ENCODE assay signal across 12 cellular contexts in the genomic region with DNA sequence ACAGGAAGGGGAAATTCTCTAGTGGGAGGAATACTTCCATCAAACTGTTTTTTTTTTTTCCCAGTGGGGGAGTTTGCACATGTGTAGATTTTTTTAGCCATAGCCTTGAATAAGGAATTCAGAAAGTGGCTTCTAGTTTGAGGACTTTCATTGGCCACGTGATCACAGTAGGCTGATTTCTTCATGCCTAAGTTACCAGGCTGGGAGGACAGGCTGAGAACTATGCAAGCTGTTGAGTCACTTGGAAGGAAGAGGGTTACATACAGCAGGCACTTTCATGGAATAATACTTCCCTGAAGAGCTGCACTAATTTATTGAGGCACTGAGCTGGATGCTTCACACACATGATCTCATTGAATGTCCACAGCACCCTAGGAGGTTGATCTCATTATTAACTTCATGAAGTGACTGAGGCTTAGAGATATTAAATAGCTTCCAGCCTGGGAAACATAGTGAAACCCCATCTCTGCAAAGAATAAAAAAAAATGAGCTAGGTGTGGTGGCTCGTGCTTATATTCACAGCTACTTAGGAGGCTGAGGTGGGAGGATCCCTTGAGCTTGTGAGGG. TPM values are rescaled to one million over a fixed set of nuclear protein-coding genes. Genes with fewer than 3 reads are reported as not detected.
DNase-seq lines count a peak whose midpoint lies in the region; ATAC-seq and TF ChIP-seq lines count a peak whose summit lies in the region.
"Had no signal": no experiment of that assay in that cellular context is flagged by ENCODE, and none has a peak within 500 bp of the region (broad histone marks: within the 10 kb centered on the region; RNA-seq: fewer than 3 reads in every experiment).

No MANE protein-coding gene starts in this region.

- H3K9me3 ChIP-seq in IMR-90 (ENCODE audit: control insufficient read depth, insufficient read depth, low read length) (no peaks in the 10 kb centered on the region), hepatocyte (ENCODE audit: low read depth) (no peaks in the 10 kb centered on the region)

- H2BK120ac ChIP-seq in IMR-90 (ENCODE audit: low read depth, low read length): no peak overlapping the region

- H3K14ac ChIP-seq in IMR-90 (replicated peaks; ENCODE audit: low read depth, low read length): no peak overlapping the region

- H3K23ac ChIP-seq in IMR-90 (ENCODE audit: low read depth, low read length): no peak overlapping the region

- H3K27me3 ChIP-seq in IMR-90 (ENCODE audit: control insufficient read depth, insufficient read depth, low read length) (no peaks in the 10 kb centered on the region; the same call in 1 of the 2 replicates), hepatocyte (peaks cover 11% of the 10 kb centered on the region)

- dilution Hi-C loops in IMR-90 (cut with HindIII; ENCODE audit: low sequenced_read_pairs, unreplicated experiment): no loop called here

- TF ChIP-seq RAD21 in IMR-90 (IDR thresholded peaks at IDR 0.05; ENCODE audit: low read length): no peak

- CTCF ChIA-PET in IMR-90 (lab: Yijun Ruan, JAX): no interaction called here
- CTCF ChIA-PET in activated naive CD4-positive, alpha-beta T cell treated with anti-CD3 and anti-CD28 coated beads, Interleukin-2, amount 10 ng/mL, durations not matched to agents 7 days and 5 days (lab: Charles Lee): interaction anchor here (2.5 kb wide), 1 partner anchor 55 kb away, joined by 11 read pairs; no protein-coding TSS in a partner anchor

- H3K27ac Mint-ChIP-seq in CD14-positive monocyte (peak overlapping the region; percentile 93 to 98 (median 95)), nephron progenitor cell (peak overlapping the region; percentile 43)
- H3K27ac Mint-ChIP-seq in activated naive CD8-positive, alpha-beta T cell treated with anti-CD3 and anti-CD28 coated beads, Interleukin-2, amount 10 ng/mL, durations not matched to agents 7 days and 5 days: peak overlapping the region; percentile 67
- no peak overlapping the region for H3K27ac Mint-ChIP-seq in activated naive CD4-positive, alpha-beta T cell treated with anti-CD3 and anti-CD28 coated beads, Interleukin-2, amount 10 ng/mL, durations not matched to agents 7 days and 5 days
- H3K27ac Mint-ChIP-seq: activated T-helper 2 cell treated with anti-CD3 and anti-CD28 coated beads, Interferon-gamma antibody, Interleukin-2, Interleukin-4, amounts not matched to agents 10 μg/mL and 5 μg/mL and 100 μg/mL, durations not matched to agents 14 hours and 24 hours and 36 hours; WTC11 had no signal

- H2BK15ac ChIP-seq in IMR-90 (ENCODE audit: low read depth, low read length): no peak overlapping the region

- no peak overlapping the region for H3K4ac ChIP-seq in IMR-90 (ENCODE audit: low read depth, low read length)

- H3K4me3 Mint-ChIP-seq in CD14-positive monocyte: peak overlapping the region; percentile 24 to 62
- H3K4me3 Mint-ChIP-seq in activated naive CD8-positive, alpha-beta T cell treated with anti-CD3 and anti-CD28 coated beads, Interleukin-2, amount 10 ng/mL, durations not matched to agents 7 days and 5 days: no peak overlapping the region
- no peak overlapping the region for H3K4me3 Mint-ChIP-seq in nephron progenitor cell
- no peak overlapping the region for H3K4me3 Mint-ChIP-seq in activated naive CD4-positive, alpha-beta T cell treated with anti-CD3 and anti-CD28 coated beads, Interleukin-2, amount 10 ng/mL, durations not matched to agents 7 days and 5 days
- H3K4me3 Mint-ChIP-seq: WTC11 had no signal

- H3K4me3 ChIP-seq in IMR-90 (ENCODE audit: insufficient read depth, low read depth, low read length) (no peak overlapping the region), hepatocyte (no peak overlapping the region)

- TF ChIP-seq CTCF in CD14-positive monocyte (IDR thresholded peaks at IDR 0.05) (no peak), IMR-90 (conservative IDR thresholded peaks at IDR 0.05; ENCODE audit: low read depth, low read length) (no peak), nephron progenitor cell (IDR thresholded peaks at IDR 0.05) (no peak), hepatocyte (IDR thresholded peaks at IDR 0.05; ENCODE audit: poor library complexity) (no peak)

- H2BK5ac ChIP-seq in IMR-90 (ENCODE audit: low read depth, low read length, poor library complexity, severe bottlenecking): no peak overlapping the region

- no peak overlapping the region for H4K5ac ChIP-seq in IMR-90 (ENCODE audit: low read depth, low read length)

- H3K18ac ChIP-seq in IMR-90 (ENCODE audit: low read depth, low read length): no peak overlapping the region

- H2AK5ac ChIP-seq in IMR-90 (ENCODE audit: low read depth, low read length): no peak overlapping the region

- POLR2A ChIA-PET in IMR-90 (lab: Charles Lee; ENCODE audit: unreplicated experiment): no interaction called here
- POLR2A ChIA-PET in activated naive CD8-positive, alpha-beta T cell treated with anti-CD3 and anti-CD28 coated beads, Interleukin-2, amount 10 ng/mL, durations not matched to agents 7 days and 5 days (lab: Charles Lee): interaction anchor here (1.1 to 1.5 kb wide), 3 partner anchors 10 to 16 kb away, joined by 3 to 5 read pairs (median 3); no protein-coding TSS in a partner anchor

- H3K9me3 Mint-ChIP-seq in CD14-positive monocyte (peaks cover 0 to 8% (median 0%) of the 10 kb centered on the region in 7 donors), nephron progenitor cell (no peaks in the 10 kb centered on the region)
- H3K9me3 Mint-ChIP-seq in activated naive CD8-positive, alpha-beta T cell treated with anti-CD3 and anti-CD28 coated beads, Interleukin-2, amount 10 ng/mL, durations not matched to agents 7 days and 5 days: peaks cover 2% of the 10 kb centered on the region
- peaks cover 1% of the 10 kb centered on the region for H3K9me3 Mint-ChIP-seq in activated naive CD4-positive, alpha-beta T cell treated with anti-CD3 and anti-CD28 coated beads, Interleukin-2, amount 10 ng/mL, durations not matched to agents 7 days and 5 days
- H3K9me3 Mint-ChIP-seq: WTC11 had no signal

- intact Hi-C loops in CD14-positive monocyte (cut with micrococcal nuclease) (loop anchor here in 1 of 2 donors (5.0 to 10.0 kb wide), 2 partner anchors 54 to 94 kb away; no protein-coding TSS in a partner anchor), IMR-90 (cut with micrococcal nuclease) (no loop called here)

- H3K9ac ChIP-seq in IMR-90 (ENCODE audit: low read depth, low read length): no peak overlapping the region

- no peak overlapping the region for H2BK20ac ChIP-seq in IMR-90 (ENCODE audit: low read depth, low read length)

- WGBS in IMR-90 (ENCODE audit: extremely low coverage in 2 of 2, insufficient read length in 1 of 2), 2 experiments: 0% methylated on average over 1 of the region's 2 CpGs; no CpG with 5 or more reads in 1 of the 2 experiments
- 73% methylated on average over 2 of the region's 2 CpGs for WGBS in hepatocyte (ENCODE audit: low lambda C conversion rate, missing lambda C conversion rate)

- H4K20me1 ChIP-seq in IMR-90 (ENCODE audit: insufficient read depth, low read length) (no peaks in the 10 kb centered on the region), hepatocyte (ENCODE audit: insufficient read depth, poor library complexity, severe bottlenecking) (no peaks in the 10 kb centered on the region)

- H3K9me2 ChIP-seq in hepatocyte (replicated peaks; ENCODE audit: insufficient read depth): no peaks in the 10 kb centered on the region

- H3K56ac ChIP-seq in IMR-90 (ENCODE audit: extremely low read depth, insufficient read depth, low read length): no peak overlapping the region

- ATAC-seq in IMR-90 (ENCODE audit: low read depth) (no peak), GM21786 (IDR thresholded peaks at IDR 0.05; ENCODE audit: unreplicated experiment) (no peak)
- no peak for ATAC-seq in activated naive CD8-positive, alpha-beta T cell treated with anti-CD3 and anti-CD28 coated beads, Interleukin-2, amount 10 ng/mL, durations not matched to agents 7 days and 5 days (ENCODE audit: low read depth)
- ATAC-seq: HCT116, WTC11 had no signal

- no peak overlapping the region for H2AK9ac ChIP-seq in IMR-90 (replicated peaks; ENCODE audit: low read depth, low read length, poor library complexity)

- DNase-seq in CD14-positive monocyte (ENCODE audit: low spot score) (peak; percentile 83), IMR-90 (no peak), nephron progenitor cell (no peak), hepatocyte (ENCODE audit: low spot score) (no peak), NCI-H2171 (lab: John Stamatoyannopoulos, UW) (no peak)
- no peak for DNase-seq in activated naive CD8-positive, alpha-beta T cell treated with anti-CD3 and anti-CD28 coated beads, Interleukin-2, amount 10 ng/mL, durations not matched to agents 7 days and 5 days
- no peak for DNase-seq in activated naive CD4-positive, alpha-beta T cell treated with anti-CD3 and anti-CD28 coated beads, Interleukin-2, amount 10 ng/mL, durations not matched to agents 7 days and 5 days

- H3K36me3 Mint-ChIP-seq in CD14-positive monocyte (peaks cover 8 to 10% of the 10 kb centered on the region in 2 donors), nephron progenitor cell (ENCODE audit: low read depth) (no peaks in the 10 kb centered on the region)
- peaks cover 24% of the 10 kb centered on the region for H3K36me3 Mint-ChIP-seq in activated naive CD8-positive, alpha-beta T cell treated with anti-CD3 and anti-CD28 coated beads, Interleukin-2, amount 10 ng/mL, durations not matched to agents 7 days and 5 days
- peaks cover 20% of the 10 kb centered on the region for H3K36me3 Mint-ChIP-seq in activated naive CD4-positive, alpha-beta T cell treated with anti-CD3 and anti-CD28 coated beads, Interleukin-2, amount 10 ng/mL, durations not matched to agents 7 days and 5 days
- H3K36me3 Mint-ChIP-seq: WTC11 had no signal

- H4K91ac ChIP-seq in IMR-90 (ENCODE audit: insufficient read depth, low read depth, low read length): no peak overlapping the region

- no peak overlapping the region for H2AFZ ChIP-seq in IMR-90 (replicated peaks; ENCODE audit: low read length, poor library complexity)
- no peak overlapping the region for H2AFZ ChIP-seq in hepatocyte

- in situ Hi-C loops in IMR-90 (cut with MboI; ENCODE audit: low sequenced_read_pairs): no loop called here

- no peaks in the 10 kb centered on the region for H3K27me3 Mint-ChIP-seq in CD14-positive monocyte (ENCODE audit: low read depth in 3 of 3)
- H3K27me3 Mint-ChIP-seq in activated naive CD8-positive, alpha-beta T cell treated with anti-CD3 and anti-CD28 coated beads, Interleukin-2, amount 10 ng/mL, durations not matched to agents 7 days and 5 days: no peaks in the 10 kb centered on the region
- peaks cover 69% of the 10 kb centered on the region for H3K27me3 Mint-ChIP-seq in nephron progenitor cell (ENCODE audit: low read depth, poor library complexity)
- H3K27me3 Mint-ChIP-seq in activated naive CD4-positive, alpha-beta T cell treated with anti-CD3 and anti-CD28 coated beads, Interleukin-2, amount 10 ng/mL, durations not matched to agents 7 days and 5 days: no peaks in the 10 kb centered on the region

- H3K9me1 ChIP-seq in IMR-90 (ENCODE audit: insufficient read depth, low read length): no peaks in the 10 kb centered on the region

- H3K79me2 ChIP-seq in hepatocyte: no peaks in the 10 kb centered on the region

- H3K27ac ChIP-seq in IMR-90 (ENCODE audit: insufficient read depth, low read length) (no peak overlapping the region), hepatocyte (no peak overlapping the region)

- H3K4me1 Mint-ChIP-seq in CD14-positive monocyte (peaks cover 96% of the 10 kb centered on the region), nephron progenitor cell (peaks cover 5% of the 10 kb centered on the region)
- peaks cover 54% of the 10 kb centered on the region for H3K4me1 Mint-ChIP-seq in activated naive CD8-positive, alpha-beta T cell treated with anti-CD3 and anti-CD28 coated beads, Interleukin-2, amount 10 ng/mL, durations not matched to agents 7 days and 5 days
- H3K4me1 Mint-ChIP-seq in activated naive CD4-positive, alpha-beta T cell treated with anti-CD3 and anti-CD28 coated beads, Interleukin-2, amount 10 ng/mL, durations not matched to agents 7 days and 5 days: peaks cover 61% of the 10 kb centered on the region

- no peak for TF ChIP-seq POLR2A in IMR-90 (IDR thresholded peaks at IDR 0.05; ENCODE audit: low read depth, low read length)

- H3K79me1 ChIP-seq in IMR-90 (ENCODE audit: low read depth in 1 of 2, low read length in 2 of 2): no peaks in the 10 kb centered on the region

- no peaks in the 10 kb centered on the region for H3K4me1 ChIP-seq in IMR-90 (ENCODE audit: control insufficient read depth, insufficient read depth, low read length)
- no peaks in the 10 kb centered on the region for H3K4me1 ChIP-seq in hepatocyte (ENCODE audit: insufficient read depth)

- H3K4me2 ChIP-seq in IMR-90 (ENCODE audit: low read depth, low read length) (no peak overlapping the region), hepatocyte (no peak overlapping the region)

- H3K36me3 ChIP-seq in IMR-90 (ENCODE audit: control insufficient read depth, insufficient read depth, low read length) (no peaks in the 10 kb centered on the region), hepatocyte (replicated peaks; ENCODE audit: insufficient read depth, low read depth) (no peaks in the 10 kb centered on the region)

- no peak overlapping the region for H4K8ac ChIP-seq in IMR-90 (ENCODE audit: low read depth in 2 of 2, low read length in 2 of 2)

- no TSS peak for BruUV-seq in IMR-90 (replicated peaks; lab: Mats Ljungman, UMichigan)

RNA-seq across cellular contexts. Expression of a gene that starts 22.8 kb away (rescaled TPM):
- polyA plus RNA-seq in CD14-positive monocyte (10 to 100 TPM; 57.4 to 87.4 TPM), IMR-90 (2012; rRNA removed) (not detected in 2 replicates), hepatocyte (0.74 and 0.92 TPM in 2 replicates)
- total RNA-seq in IMR-90 (2012; rRNA removed) (under 0.01 TPM in 1 of 2 replicates, not detected in the other), hepatocyte (0.40 and 0.70 TPM in 2 replicates)
- polyA plus RNA-seq in IMR-90 (2012; cell fraction: cytosol; rRNA removed): not detected in 2 replicates
- polyA plus RNA-seq in IMR-90 (2012; cell fraction: nucleus; rRNA removed; ENCODE audit: low replicate concordance): not detected in 2 replicates
- 100 to 1,000 TPM; 120 to 123 TPM for total RNA-seq in activated naive CD8-positive, alpha-beta T cell treated with anti-CD3 and anti-CD28 coated beads, Interleukin-2, amount 10 ng/mL, durations not matched to agents 7 days and 5 days
- total RNA-seq: RPMI7951 had no signal

Comparison
In these comparisons a context has a peak if more than half of its experiments do, and no peak if none do; other contexts are left out.
1. H3K4me3 Mint-ChIP-seq: peak in CD14-positive monocyte (2 of 2); none in activated naive CD8-positive, alpha-beta T cell treated with anti-CD3 and anti-CD28 coated beads, Interleukin-2, amount 10 ng/mL, durations not matched to agents 7 days and 5 days (single experiment), nephron progenitor cell (single experiment) and activated naive CD4-positive, alpha-beta T cell treated with anti-CD3 and anti-CD28 coated beads, Interleukin-2, amount 10 ng/mL, durations not matched to agents 7 days and 5 days (single experiment).
2. RNA of a gene that starts 22.8 kb away (total RNA-seq): 120 to 123 TPM in activated naive CD8-positive, alpha-beta T cell treated with anti-CD3 and anti-CD28 coated beads, Interleukin-2, amount 10 ng/mL, durations not matched to agents 7 days and 5 days; 0.40 to 0.70 TPM in hepatocyte and under 0.01 TPM in IMR-90; every median in the first group is over 10 times any median in the second.